ENCODE assay signal across 8 cellular contexts in the genomic region with DNA sequence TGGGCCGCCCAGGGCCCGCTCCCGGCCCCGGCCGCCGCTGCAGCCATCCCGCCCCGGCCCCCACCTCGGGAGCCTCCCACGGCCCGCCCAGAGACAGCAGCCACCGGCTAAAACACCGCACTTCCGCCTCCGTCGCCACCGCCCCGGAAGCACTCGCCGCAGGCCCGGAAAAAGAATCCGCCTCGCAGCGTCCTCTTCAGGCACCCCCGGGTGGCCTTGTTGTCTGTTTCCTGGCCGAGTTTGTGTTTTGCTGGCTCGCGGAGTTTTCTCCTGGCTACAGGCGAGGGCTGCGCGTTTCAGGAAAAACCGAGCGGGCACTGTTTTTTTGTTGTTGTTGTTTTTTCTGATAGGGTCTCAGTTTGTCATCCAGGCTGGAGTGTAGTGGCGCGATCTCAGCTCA. TPM values are rescaled to one million over a fixed set of nuclear protein-coding genes. Genes with fewer than 3 reads are reported as not detected.
DNase-seq lines count a peak whose midpoint lies in the region; ATAC-seq and TF ChIP-seq lines count a peak whose summit lies in the region.
"Not testable (repeated sequence)": the region's sequence is repeated elsewhere in the genome, so short reads cannot be mapped to it uniquely, and the experiment has no call there.

Gene CCZ1B, minus strand, starts transcription at position 125 of the 400 bp plus-strand sequence. Its CDS starts 78 bp downstream, at position 47.

- H3K27ac Mint-ChIP-seq in CD14-positive monocyte = peak within 1 kb of the TSS; percentile 87 to 97 (median 93)
- peak within 1 kb of the TSS; percentile 96 for H3K27ac Mint-ChIP-seq in dendritic cell treated with granulocyte-macrophage colony-stimulating factor and Interleukin-4, amounts not matched to agents 40 ng/mL and 50 ng/mL, for 4 days

- H3K4me1 Mint-ChIP-seq in CD14-positive monocyte; dendritic cell treated with granulocyte-macrophage colony-stimulating factor and Interleukin-4, amounts not matched to agents 40 ng/mL and 50 ng/mL, for 4 days (ENCODE audit: low read depth): not testable (repeated sequence)

- H3K36me3 ChIP-seq in lower lobe of right lung = peaks cover 15% of the 10 kb centered on the region

- H3K9me3 Mint-ChIP-seq in CD14-positive monocyte; dendritic cell treated with granulocyte-macrophage colony-stimulating factor and Interleukin-4, amounts not matched to agents 40 ng/mL and 50 ng/mL, for 4 days: not testable (repeated sequence)

- ATAC-seq in GM19397 (IDR thresholded peaks at IDR 0.05; ENCODE audit: unreplicated experiment) = peak; percentile 99
- peak; percentile 99 for ATAC-seq in HG03520 (IDR thresholded peaks at IDR 0.05; ENCODE audit: unreplicated experiment)
- peak; percentile 97 to 100 for ATAC-seq in lower lobe of right lung

- peak within 1 kb of the TSS; percentile 77 for H3K27ac ChIP-seq in lower lobe of right lung

- TF ChIP-seq CTCF in CD14-positive monocyte (IDR thresholded peaks at IDR 0.05) = not testable (repeated sequence)
- TF ChIP-seq CTCF in lower lobe of right lung (IDR thresholded peaks at IDR 0.05) = peak; percentile 20

- H3K36me3 Mint-ChIP-seq in CD14-positive monocyte = peaks cover 10 to 21% of the 10 kb centered on the region in 2 donors
- H3K36me3 Mint-ChIP-seq in dendritic cell treated with granulocyte-macrophage colony-stimulating factor and Interleukin-4, amounts not matched to agents 40 ng/mL and 50 ng/mL, for 4 days (ENCODE audit: low read depth) = peaks cover 10% of the 10 kb centered on the region

- DNase-seq in CD14-positive monocyte (ENCODE audit: low spot score) = peak; percentile 84
- peak; percentile 84 for DNase-seq in NCI-H774 (lab: John Stamatoyannopoulos, UW)
- DNase-seq in activated CD4-positive, alpha-beta T cell treated with anti-CD3 and anti-CD28 coated beads, Interleukin-2, amount 50 U/mL, for 4 hours = peak; percentile 86 to 88
- DNase-seq in lower lobe of right lung = peak; percentile 91
- DNase-seq in stimulated activated CD4-positive, alpha-beta T cell treated with anti-CD3 and anti-CD28 coated beads, Interleukin-4, amount 100 ng/mL, for 24 hours = peak; percentile 92

- peaks cover 13 to 26% (median 19%) of the 10 kb centered on the region in 3 donors for H3K27me3 Mint-ChIP-seq in CD14-positive monocyte (ENCODE audit: low read depth in 3 of 3)
- H3K27me3 Mint-ChIP-seq in dendritic cell treated with granulocyte-macrophage colony-stimulating factor and Interleukin-4, amounts not matched to agents 40 ng/mL and 50 ng/mL, for 4 days = peaks cover 23% of the 10 kb centered on the region

- not testable (repeated sequence) for H3K9me3 ChIP-seq in lower lobe of right lung

- H3K4me3 Mint-ChIP-seq in CD14-positive monocyte = peak within 1 kb of the TSS; percentile 92 to 99
- peak within 1 kb of the TSS; percentile 92 for H3K4me3 Mint-ChIP-seq in dendritic cell treated with granulocyte-macrophage colony-stimulating factor and Interleukin-4, amounts not matched to agents 40 ng/mL and 50 ng/mL, for 4 days

- not testable (repeated sequence) for H3K27me3 ChIP-seq in lower lobe of right lung (ENCODE audit: low read depth)

- intact Hi-C loops in CD14-positive monocyte (cut with micrococcal nuclease); dendritic cell treated with granulocyte-macrophage colony-stimulating factor and Interleukin-4, amounts not matched to agents 40 ng/mL and 50 ng/mL, for 4 days (cut with micrococcal nuclease); lower lobe of right lung (cut with DNase I): not testable (repeated sequence)

- H3K4me3 ChIP-seq in lower lobe of right lung = peak within 1 kb of the TSS; percentile 62

- not testable (repeated sequence) for H3K4me1 ChIP-seq in lower lobe of right lung

RNA-seq across cellular contexts. Expression of gene CCZ1B, which starts in this region (rescaled TPM):
- polyA plus RNA-seq in CD14-positive monocyte = 10 to 100 TPM; 20.4 to 21.9 TPM
- 62.7 TPM for total RNA-seq in lower lobe of right lung

Comparison
In these comparisons a context has a peak if more than half of its experiments do, and no peak if none do; other contexts are left out.
1. Peak in every context shown above with its lines: DNase-seq, ATAC-seq, H3K4me3 ChIP-seq and H3K27ac ChIP-seq.